In the genomic region with DNA sequence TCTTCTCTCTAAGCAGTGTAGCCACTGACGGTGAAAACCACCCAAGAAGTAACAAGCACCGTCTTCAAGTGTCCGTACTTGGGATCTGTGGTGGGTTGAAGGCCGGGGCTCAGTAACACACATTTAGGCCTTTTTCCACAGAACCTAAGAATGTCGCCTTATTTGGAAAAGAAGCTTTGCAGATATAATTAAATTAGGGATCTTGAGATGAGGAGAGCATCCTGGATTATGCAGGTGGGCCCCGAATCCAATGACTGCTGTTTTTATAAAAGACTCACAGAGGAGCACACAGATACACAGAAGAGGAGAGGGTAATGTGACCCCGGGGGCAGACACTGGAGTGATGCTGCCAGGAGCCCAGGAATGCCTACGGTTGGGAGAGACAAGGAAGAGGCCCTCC, we compare ENCODE assay signal across 5 cellular contexts. TPM values are rescaled to one million over a fixed set of nuclear protein-coding genes. Genes with fewer than 3 reads are reported as not detected.
"Had no signal": no experiment of that assay in that cellular context is flagged by ENCODE, and none has a peak within 500 bp of the region (broad histone marks: within the 10 kb centered on the region; RNA-seq: fewer than 3 reads in every experiment).

No MANE protein-coding gene starts in this region.

- H3K4me2 ChIP-seq: GM23338 had no signal

- H3K4me3 ChIP-seq: GM23338 had no signal

- H2AFZ ChIP-seq: GM23338 had no signal

- H3K27ac ChIP-seq: HL-60 had no signal

- H3K4me3 Mint-ChIP-seq: GM23338, H9 had no signal

- DNase-seq: H9, HCEC 1CT, IMR-90 had no signal

- ATAC-seq: GM23338 had no signal

- H3K4me1 Mint-ChIP-seq: GM23338 had no signal

- H3K27ac Mint-ChIP-seq: GM23338, H9 had no signal

RNA-seq across cellular contexts. Expression of a gene that starts 46.3 kb away (rescaled TPM):
- total RNA-seq: IMR-90 had no signal
- polyA plus RNA-seq: IMR-90 had no signal
